ENCODE assay signal across 8 cellular contexts in the genomic region with DNA sequence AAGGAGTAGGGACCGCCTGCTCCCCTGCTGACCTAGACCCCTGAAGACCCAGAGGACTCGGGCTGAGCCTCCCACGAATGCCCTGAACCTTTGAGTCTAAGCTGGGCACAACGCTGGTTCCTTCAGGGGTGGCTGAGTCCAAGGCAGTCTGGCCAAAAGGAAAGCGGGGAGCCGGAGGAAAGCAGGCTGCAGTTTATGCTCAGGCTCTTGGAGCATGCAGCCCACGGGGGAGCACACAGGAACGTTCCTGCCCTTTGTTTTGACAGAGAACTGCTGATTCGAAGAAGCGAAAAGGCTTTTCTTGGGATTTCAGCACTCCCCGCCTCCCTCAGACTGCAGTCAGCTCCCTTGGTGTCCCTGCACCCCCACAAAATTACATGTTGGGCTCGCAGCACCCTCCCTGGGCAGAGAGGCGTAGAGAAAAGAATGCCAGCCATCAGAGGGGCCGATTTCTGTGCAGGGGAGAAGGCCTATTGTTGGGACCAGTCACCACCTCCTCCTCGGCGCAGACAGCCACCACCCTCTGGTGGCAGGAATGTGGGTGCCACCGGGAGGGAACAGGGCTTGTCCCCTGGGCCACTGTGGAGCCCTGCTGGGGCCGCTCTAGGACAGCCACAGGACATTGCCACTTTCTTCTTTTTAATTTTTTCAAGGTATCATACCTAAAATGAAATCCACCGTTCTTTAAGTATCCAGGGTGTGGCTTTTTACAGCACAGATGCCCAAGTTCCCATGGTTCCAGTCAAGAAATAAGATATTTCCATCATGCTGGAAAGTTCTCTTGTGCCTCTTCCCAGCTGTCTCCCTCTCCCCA.
DNase-seq lines count a peak whose midpoint lies in the region; ATAC-seq, FAIRE-seq and TF ChIP-seq lines count a peak whose summit lies in the region.

No MANE protein-coding gene starts in this region.

- H3K4me1 ChIP-seq in osteoblast (ENCODE audit: insufficient read depth, low read length) (peaks cover 61% of the 10 kb centered on the region), uterus (peaks cover 6 to 15% of the 10 kb centered on the region in 2 donors)

- TF ChIP-seq CTCF in glutamatergic neuron (IDR thresholded peaks at IDR 0.05; ENCODE audit: partially characterized antibody, unreplicated experiment) (peak; percentile 94), osteoblast (IDR thresholded peaks at IDR 0.05; ENCODE audit: extremely low read depth, low read depth, low read length) (peak; percentile 94), uterus (IDR thresholded peaks at IDR 0.05) (peak; percentile 95 to 98 (median 97))

- no peak overlapping the region for H3K27ac Mint-ChIP-seq in activated naive CD4-positive, alpha-beta T cell treated with anti-CD3 and anti-CD28 coated beads for 36 hours
- no peak overlapping the region for H3K27ac Mint-ChIP-seq in glutamatergic neuron (ENCODE audit: unreplicated experiment)

- ATAC-seq in HG02852 (IDR thresholded peaks at IDR 0.05; ENCODE audit: unreplicated experiment), result no peak

- no peaks in the 10 kb centered on the region for H3K9me3 Mint-ChIP-seq in activated naive CD4-positive, alpha-beta T cell treated with anti-CD3 and anti-CD28 coated beads for 36 hours
- H3K9me3 Mint-ChIP-seq in glutamatergic neuron (ENCODE audit: unreplicated experiment), result no peaks in the 10 kb centered on the region

- H3K4me2 ChIP-seq in osteoblast (ENCODE audit: insufficient read depth, low read length), result peak overlapping the region; percentile 45

- peak in 1 of 2 donors; percentile 15 for TF ChIP-seq POLR2A in uterus (IDR thresholded peaks at IDR 0.05)

- no peaks in the 10 kb centered on the region for H3K9me3 ChIP-seq in osteoblast (ENCODE audit: low read depth, low read length)
- no peaks in the 10 kb centered on the region for H3K9me3 ChIP-seq in uterus

- no peak overlapping the region for H3K4me3 Mint-ChIP-seq in activated naive CD4-positive, alpha-beta T cell treated with anti-CD3 and anti-CD28 coated beads for 36 hours
- no peak overlapping the region for H3K4me3 Mint-ChIP-seq in glutamatergic neuron (ENCODE audit: unreplicated experiment)

- peaks cover 96% of the 10 kb centered on the region for H3K79me2 ChIP-seq in osteoblast (ENCODE audit: insufficient read depth, low read length)

- no peaks in the 10 kb centered on the region for H3K27me3 Mint-ChIP-seq in activated naive CD4-positive, alpha-beta T cell treated with anti-CD3 and anti-CD28 coated beads for 36 hours (ENCODE audit: low read depth)
- no peaks in the 10 kb centered on the region for H3K27me3 Mint-ChIP-seq in glutamatergic neuron (ENCODE audit: unreplicated experiment)

- H3K36me3 Mint-ChIP-seq in activated naive CD4-positive, alpha-beta T cell treated with anti-CD3 and anti-CD28 coated beads for 36 hours (ENCODE audit: low read depth), result no peaks in the 10 kb centered on the region
- H3K36me3 Mint-ChIP-seq in glutamatergic neuron (ENCODE audit: unreplicated experiment), result no peaks in the 10 kb centered on the region

- H3K27ac ChIP-seq in osteoblast (ENCODE audit: low read depth, low read length), result peak overlapping the region; percentile 68
- peak overlapping the region; percentile 80 to 83 for H3K27ac ChIP-seq in uterus

- CTCF ChIA-PET in activated naive CD4-positive, alpha-beta T cell treated with anti-CD3 and anti-CD28 coated beads for 36 hours (lab: Charles Lee), result interaction anchor here (0.6 to 3.0 kb wide), 4 partner anchors 15 to 411 kb away, joined by 3 to 10 read pairs (median 3); no protein-coding TSS in a partner anchor

- FAIRE-seq in HTR-8/SVneo (lab: Jason Lieb, UNC) (peak; percentile 69), RCC 7860 (lab: Jason Lieb, UNC) (no peak)

- DNase-seq in Caki2 (ENCODE audit: low read depth) (peak; percentile 85), HTR-8/SVneo (ENCODE audit: insufficient read length, low spot score) (peak; percentile 87), RCC 7860 (ENCODE audit: low spot score) (peak; percentile 70), glutamatergic neuron (peak; percentile 86), osteoblast (ENCODE audit: insufficient read length, low spot score, missing footprints) (peak; percentile 97), uterus (peak; percentile 84 to 88)
- DNase-seq in activated naive CD4-positive, alpha-beta T cell treated with anti-CD3 and anti-CD28 coated beads for 36 hours, result peak; percentile 72

- no peaks in the 10 kb centered on the region for H3K27me3 ChIP-seq in osteoblast (ENCODE audit: insufficient read depth, low read length)
- no peaks in the 10 kb centered on the region for H3K27me3 ChIP-seq in uterus

- H4K20me1 ChIP-seq in osteoblast (ENCODE audit: insufficient read depth, low read length), result peaks cover 46% of the 10 kb centered on the region

- intact Hi-C loops in activated naive CD4-positive, alpha-beta T cell treated with anti-CD3 and anti-CD28 coated beads for 36 hours (cut with micrococcal nuclease), result loop anchor here (1.0 kb wide), 2 partner anchors 155 to 171 kb away; no protein-coding TSS in a partner anchor
- intact Hi-C loops in uterus (cut with DNase I; ENCODE audit: low total_unique reads), result loop anchor here (5.0 to 10.0 kb wide), 2 partner anchors 67 to 149 kb away; no protein-coding TSS in a partner anchor

- peaks cover 13% of the 10 kb centered on the region for H3K36me3 ChIP-seq in osteoblast (ENCODE audit: insufficient read depth, low read length)
- no peaks in the 10 kb centered on the region for H3K36me3 ChIP-seq in uterus

- H2AFZ ChIP-seq in osteoblast (ENCODE audit: low read length), result no peak overlapping the region

- in situ Hi-C loops in Caki2 (cut with HindIII; ENCODE audit: low pct_unique_long_range_greater_than_20kb, low sequenced_read_pairs), result no loop called here

- H3K4me1 Mint-ChIP-seq in activated naive CD4-positive, alpha-beta T cell treated with anti-CD3 and anti-CD28 coated beads for 36 hours (ENCODE audit: low read depth), result no peaks in the 10 kb centered on the region
- no peaks in the 10 kb centered on the region for H3K4me1 Mint-ChIP-seq in glutamatergic neuron (ENCODE audit: low read depth, unreplicated experiment)

- H3K4me3 ChIP-seq in osteoblast (ENCODE audit: insufficient read depth, low read length) (peak overlapping the region; percentile 30), uterus (no peak overlapping the region)
